ENCODE assay signal across 10 cellular contexts in genomic region chr12:93704625-93705024, GRCh38.
"Had no signal": no experiment of that assay in that cellular context is flagged by ENCODE, and none has a peak within 500 bp of the region (broad histone marks: within the 10 kb centered on the region; RNA-seq: fewer than 3 reads in every experiment).

No MANE protein-coding gene starts in this region.

- H3K4me3 ChIP-seq: dorsolateral prefrontal cortex had no signal

- DNase-seq: activated CD4-positive, alpha-beta T cell treated with anti-CD3 and anti-CD28 coated beads for 1 hour; activated CD4-positive, alpha-beta T cell treated with anti-CD3 and anti-CD28 coated beads, Interleukin-2, amount 50 U/mL, for 48 hours; activated gamma-delta T cell treated with Interleukin-2 at 50 U/mL for 16 hours; activated T-cell treated with anti-CD3 and anti-CD28 coated beads, Interleukin-2, amount 50 U/mL, for 72 hours; dorsolateral prefrontal cortex; foreskin melanocyte; kidney; stimulated activated CD4-positive, alpha-beta T cell treated with anti-CD3 and anti-CD28 coated beads, Interleukin-15, amount 100 ng/mL, for 24 hours; stimulated activated CD4-positive, alpha-beta T cell treated with anti-CD3 and anti-CD28 coated beads, Interleukin-4, amount 100 ng/mL, for 24 hours; SW 1271 had no signal

- H3K27me3 ChIP-seq: dorsolateral prefrontal cortex had no signal
